22 cellular contexts compared by ENCODE assay signal in genomic region chr1:144538736-144539135, GRCh38. TPM values are rescaled to one million over a fixed set of nuclear protein-coding genes. Genes with fewer than 3 reads are reported as not detected.
"Had no signal": no experiment of that assay in that cellular context is flagged by ENCODE, and none has a peak within 500 bp of the region (broad histone marks: within the 10 kb centered on the region; RNA-seq: fewer than 3 reads in every experiment).

No MANE protein-coding gene starts in this region.

RNA-seq across cellular contexts. Expression of gene PPIAL4F, which starts 54.0 kb away (rescaled TPM):
- total RNA-seq: chondrocyte, colonic mucosa, dermis microvascular lymphatic vessel endothelial cell, endothelial cell of umbilical vein, epithelial cell of proximal tubule, esophagus squamous epithelium, gastrocnemius medialis, glomerular endothelial cell, heart right ventricle, kidney epithelial cell, left cardiac atrium, left lung, left ventricle myocardium superior, lower leg skin, lower lobe of right lung, lung microvascular endothelial cell, mesenteric fat pad, mesothelial cell of epicardium, mucosa of descending colon, myocyte had no signal
- polyA plus RNA-seq: endothelial cell of umbilical vein, esophagus, heart right ventricle, keratinocyte had no signal
